Comparison of ENCODE assay signal across 1 cellular context in the genomic region with DNA sequence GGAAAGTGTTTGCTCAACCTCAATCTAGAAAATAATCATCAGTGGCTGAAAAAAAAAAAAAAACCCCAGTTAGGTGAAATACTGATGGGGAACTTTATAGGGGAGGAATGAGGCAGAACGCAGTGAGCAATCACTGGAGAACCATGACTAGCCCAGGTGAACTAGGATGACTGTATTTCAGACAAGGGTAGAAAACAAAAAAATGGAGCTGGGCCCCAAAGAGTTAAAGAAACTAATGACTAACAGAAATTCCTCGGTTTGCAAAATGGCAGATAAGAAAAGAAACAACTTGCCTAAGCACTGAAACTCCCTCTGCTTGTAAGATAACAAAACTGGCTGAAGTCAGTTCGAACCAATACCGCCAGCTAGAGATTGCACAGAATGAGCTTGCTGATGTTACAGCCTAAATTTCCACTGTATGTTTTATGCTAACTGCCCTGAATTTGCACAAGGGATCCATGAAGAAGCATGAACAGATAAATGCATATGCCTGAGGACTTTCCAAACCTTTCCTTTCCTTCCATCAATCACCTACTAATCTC.
TF ChIP-seq lines count a peak whose summit lies in the region.

No MANE protein-coding gene starts in this region.

TF ChIP-seq in GM23338, 12 proteins besides CTCF, POLR2A, EP300 and RAD21 (continued from another document):
- no peak for TF ChIP-seq EZH2 (IDR thresholded peaks at IDR 0.05; ENCODE audit: low read depth, unreplicated experiment)
- no peak for TF ChIP-seq CREB1 (CRISPR knock-in tag; IDR thresholded peaks at IDR 0.05; ENCODE audit: low read depth)
- no peak for TF ChIP-seq POLR2AphosphoS5 (IDR thresholded peaks at IDR 0.05; ENCODE audit: low read depth)
